23 cellular contexts compared by ENCODE assay signal in genomic region chr7:114409750-114410149, GRCh38. TPM values are rescaled to one million over a fixed set of nuclear protein-coding genes. Genes with fewer than 3 reads are reported as not detected.
DNase-seq lines count a peak whose midpoint lies in the region; TF ChIP-seq lines count a peak whose summit lies in the region.
"Had no signal": no experiment of that assay in that cellular context is flagged by ENCODE, and none has a peak within 500 bp of the region (broad histone marks: within the 10 kb centered on the region; RNA-seq: fewer than 3 reads in every experiment).

No MANE protein-coding gene starts in this region.

- TF ChIP-seq CTCF in astrocyte of the spinal cord (IDR thresholded peaks at IDR 0.05; ENCODE audit: low read depth, low read length), result no peak

- H3K79me2 ChIP-seq in Karpas-422 (ENCODE audit: low read length), result no peaks in the 10 kb centered on the region

- H3K9me3 Mint-ChIP-seq in activated T-helper 2 cell treated with anti-CD3 and anti-CD28 coated beads, Interferon-gamma antibody, Interleukin-2, Interleukin-4, amounts not matched to agents 10 μg/mL and 5 μg/mL and 100 μg/mL, durations not matched to agents 14 hours and 24 hours and 36 hours, result no peaks in the 10 kb centered on the region
- H3K9me3 Mint-ChIP-seq: activated naive CD8-positive, alpha-beta T cell treated with anti-CD3 and anti-CD28 coated beads, Interleukin-2, amount 50 U/mL, for 24 hours; CD14-positive monocyte; IgD-negative memory B cell; naive B cell had no signal

- H3K36me3 ChIP-seq in Karpas-422 (ENCODE audit: insufficient read depth, low read length), result no peaks in the 10 kb centered on the region
- H3K36me3 ChIP-seq: upper lobe of left lung had no signal

- no peaks in the 10 kb centered on the region for H3K4me1 ChIP-seq in Karpas-422 (ENCODE audit: low read length)

- H3K4me3 ChIP-seq in astrocyte of the spinal cord (ENCODE audit: low read depth, low read length) (no peak overlapping the region), Karpas-422 (ENCODE audit: low read length) (no peak overlapping the region)
- H3K4me3 ChIP-seq: lung, upper lobe of left lung had no signal

- DNase-seq in AG08396 (ENCODE audit: low spot score) (peak; percentile 18), HT1080 (ENCODE audit: low read depth) (peak; percentile 54), astrocyte of the spinal cord (ENCODE audit: low read depth, low spot score) (peak; percentile 30), kidney tubule cell (ENCODE audit: low spot score) (peak; percentile 60), DMS153 treated with DMSO at 0.1 percent for 48 hours (lab: John Stamatoyannopoulos, UW; ENCODE audit: unreplicated experiment) (no peak), Karpas-422 (no peak)
- no peak for DNase-seq in stimulated activated naive CD4-positive, alpha-beta T cell (lab: John Stamatoyannopoulos, UW)
- no peak for DNase-seq in activated T-helper 2 cell treated with anti-CD3 and anti-CD28 coated beads, Interferon-gamma antibody, Interleukin-2, Interleukin-4, amounts not matched to agents 10 μg/mL and 5 μg/mL and 100 μg/mL, durations not matched to agents 14 hours and 24 hours and 36 hours (ENCODE audit: low spot score)
- DNase-seq: activated CD4-positive, alpha-beta T cell treated with anti-CD3 and anti-CD28 coated beads for 4 hours; activated CD8-positive, alpha-beta memory T cell treated with anti-CD3 and anti-CD28 coated beads, Interleukin-2, amount 10 ng/mL, durations not matched to agents 7 days and 5 days; activated effector memory CD4-positive, alpha-beta T cell treated with Interleukin-2 at 50 U/mL for 16 hours; activated naive CD8-positive, alpha-beta T cell treated with anti-CD3 and anti-CD28 coated beads, Interleukin-2, amount 50 U/mL, for 24 hours; caudate nucleus; DMS 273 treated with DMSO at 0.1 percent for 48 hours; naive B cell; NCI-H2029; Right ventricle myocardium superior; stimulated activated naive CD8-positive, alpha-beta T cell treated with anti-CD3 and anti-CD28 coated beads, Interleukin-15, amount 100 ng/mL, for 72 hours; upper lobe of left lung had no signal

- peaks cover 4% of the 10 kb centered on the region for H3K27me3 Mint-ChIP-seq in activated T-helper 2 cell treated with anti-CD3 and anti-CD28 coated beads, Interferon-gamma antibody, Interleukin-2, Interleukin-4, amounts not matched to agents 10 μg/mL and 5 μg/mL and 100 μg/mL, durations not matched to agents 14 hours and 24 hours and 36 hours (ENCODE audit: low read depth)
- H3K27me3 Mint-ChIP-seq: activated naive CD8-positive, alpha-beta T cell treated with anti-CD3 and anti-CD28 coated beads, Interleukin-2, amount 50 U/mL, for 24 hours; IgD-negative memory B cell; naive B cell had no signal

- H3K4me1 Mint-ChIP-seq in activated T-helper 2 cell treated with anti-CD3 and anti-CD28 coated beads, Interferon-gamma antibody, Interleukin-2, Interleukin-4, amounts not matched to agents 10 μg/mL and 5 μg/mL and 100 μg/mL, durations not matched to agents 14 hours and 24 hours and 36 hours (ENCODE audit: low read depth), result no peaks in the 10 kb centered on the region
- H3K4me1 Mint-ChIP-seq: activated CD8-positive, alpha-beta memory T cell treated with anti-CD3 and anti-CD28 coated beads, Interleukin-2, amount 10 ng/mL, durations not matched to agents 7 days and 5 days; activated naive CD8-positive, alpha-beta T cell treated with anti-CD3 and anti-CD28 coated beads, Interleukin-2, amount 50 U/mL, for 24 hours; CD14-positive monocyte; IgD-negative memory B cell; naive B cell; stimulated activated naive CD8-positive, alpha-beta T cell treated with anti-CD3 and anti-CD28 coated beads, Interleukin-15, amount 100 ng/mL, for 72 hours had no signal

- in situ Hi-C loops in astrocyte of the spinal cord (cut with HindIII; ENCODE audit: low sequenced_read_pairs), result no loop called here

- H3K9me3 ChIP-seq in Karpas-422 (ENCODE audit: low read length), result no peaks in the 10 kb centered on the region; the same call in 1 of the 2 replicates
- H3K9me3 ChIP-seq: upper lobe of left lung had no signal

- H3K27me3 ChIP-seq in Karpas-422 (ENCODE audit: low read length), result no peaks in the 10 kb centered on the region
- H3K27me3 ChIP-seq: upper lobe of left lung had no signal

- H3K27ac Mint-ChIP-seq in activated T-helper 2 cell treated with anti-CD3 and anti-CD28 coated beads, Interferon-gamma antibody, Interleukin-2, Interleukin-4, amounts not matched to agents 10 μg/mL and 5 μg/mL and 100 μg/mL, durations not matched to agents 14 hours and 24 hours and 36 hours, result no peak overlapping the region
- H3K27ac Mint-ChIP-seq: activated CD8-positive, alpha-beta memory T cell treated with anti-CD3 and anti-CD28 coated beads, Interleukin-2, amount 10 ng/mL, durations not matched to agents 7 days and 5 days; activated naive CD8-positive, alpha-beta T cell treated with anti-CD3 and anti-CD28 coated beads, Interleukin-2, amount 50 U/mL, for 24 hours; CD14-positive monocyte; IgD-negative memory B cell; naive B cell; stimulated activated naive CD8-positive, alpha-beta T cell treated with anti-CD3 and anti-CD28 coated beads, Interleukin-15, amount 100 ng/mL, for 72 hours had no signal

- no peaks in the 10 kb centered on the region; the same call in 1 of the 2 replicates for H3K9me2 ChIP-seq in Karpas-422 (replicated peaks; ENCODE audit: insufficient read depth, low read length)

- intact Hi-C loops in activated T-helper 2 cell treated with anti-CD3 and anti-CD28 coated beads, Interferon-gamma antibody, Interleukin-2, Interleukin-4, amounts not matched to agents 10 μg/mL and 5 μg/mL and 100 μg/mL, durations not matched to agents 14 hours and 24 hours and 36 hours (cut with micrococcal nuclease), result loop anchor here (10.0 kb wide), 1 partner anchor 325 kb away; no protein-coding TSS in a partner anchor

- H3K4me2 ChIP-seq in Karpas-422 (ENCODE audit: low read depth, low read length, poor library complexity, severe bottlenecking), result no peak overlapping the region

- H4K20me1 ChIP-seq in Karpas-422 (ENCODE audit: insufficient read depth, low read depth, low read length), result no peaks in the 10 kb centered on the region

- no peak overlapping the region for H3K27ac ChIP-seq in Karpas-422 (ENCODE audit: low read length)
- H3K27ac ChIP-seq: upper lobe of left lung had no signal

- no peak overlapping the region for H3K4me3 Mint-ChIP-seq in activated T-helper 2 cell treated with anti-CD3 and anti-CD28 coated beads, Interferon-gamma antibody, Interleukin-2, Interleukin-4, amounts not matched to agents 10 μg/mL and 5 μg/mL and 100 μg/mL, durations not matched to agents 14 hours and 24 hours and 36 hours (ENCODE audit: low read depth)
- H3K4me3 Mint-ChIP-seq: activated CD8-positive, alpha-beta memory T cell treated with anti-CD3 and anti-CD28 coated beads, Interleukin-2, amount 10 ng/mL, durations not matched to agents 7 days and 5 days; activated naive CD8-positive, alpha-beta T cell treated with anti-CD3 and anti-CD28 coated beads, Interleukin-2, amount 50 U/mL, for 24 hours; CD14-positive monocyte; IgD-negative memory B cell; naive B cell; stimulated activated naive CD8-positive, alpha-beta T cell treated with anti-CD3 and anti-CD28 coated beads, Interleukin-15, amount 100 ng/mL, for 72 hours had no signal

- H3K36me3 Mint-ChIP-seq in activated T-helper 2 cell treated with anti-CD3 and anti-CD28 coated beads, Interferon-gamma antibody, Interleukin-2, Interleukin-4, amounts not matched to agents 10 μg/mL and 5 μg/mL and 100 μg/mL, durations not matched to agents 14 hours and 24 hours and 36 hours (ENCODE audit: low read depth), result no peaks in the 10 kb centered on the region
- H3K36me3 Mint-ChIP-seq: activated CD8-positive, alpha-beta memory T cell treated with anti-CD3 and anti-CD28 coated beads, Interleukin-2, amount 10 ng/mL, durations not matched to agents 7 days and 5 days; CD14-positive monocyte; IgD-negative memory B cell; naive B cell had no signal

- H3K9ac ChIP-seq in Karpas-422 (ENCODE audit: low read length), result no peak overlapping the region

- H2AFZ ChIP-seq in Karpas-422 (ENCODE audit: low read length), result no peak overlapping the region

RNA-seq across cellular contexts. Expression of gene FOXP2, which starts 4.9 kb away (rescaled TPM):
- 0.37 and 0.74 TPM in 2 replicates for total RNA-seq in HT1080 (2014; rRNA removed; shearing (Covaris generic))
- polyA plus RNA-seq in HT1080 (2015; cell fraction: cytosol; rRNA removed), result 0.88 and 1.7 TPM in 2 replicates
- 0.87 and 1.7 TPM in 2 replicates for polyA plus RNA-seq in HT1080 (2015; cell fraction: nucleus; rRNA removed)
- 0.05 and 0.14 TPM in 2 replicates for total RNA-seq in activated T-helper 2 cell treated with anti-CD3 and anti-CD28 coated beads, Interferon-gamma antibody, Interleukin-2, Interleukin-4, amounts not matched to agents 10 μg/mL and 5 μg/mL and 100 μg/mL, durations not matched to agents 14 hours and 24 hours and 36 hours
- not detected in 2 replicates for total RNA-seq in Karpas-422 (2014; rRNA removed; shearing (Covaris generic); ENCODE audit: low replicate concordance)
- total RNA-seq: NCI-H460 had no signal
- polyA plus RNA-seq: CD14-positive monocyte, IgD-negative memory B cell had no signal

Comparison
In these comparisons a context has a peak if more than half of its experiments do, and no peak if none do; other contexts are left out.
1. DNase-seq: peak in AG08396 (single experiment), HT1080 (single experiment), astrocyte of the spinal cord (single experiment) and kidney tubule cell (single experiment); none in stimulated activated naive CD4-positive, alpha-beta T cell (0 of 6), DMS153 treated with DMSO at 0.1 percent for 48 hours (single experiment), activated T-helper 2 cell treated with anti-CD3 and anti-CD28 coated beads, Interferon-gamma antibody, Interleukin-2, Interleukin-4, amounts not matched to agents 10 μg/mL and 5 μg/mL and 100 μg/mL, durations not matched to agents 14 hours and 24 hours and 36 hours (single experiment) and Karpas-422 (single experiment).